13 cellular contexts compared by ENCODE assay signal in the genomic region with DNA sequence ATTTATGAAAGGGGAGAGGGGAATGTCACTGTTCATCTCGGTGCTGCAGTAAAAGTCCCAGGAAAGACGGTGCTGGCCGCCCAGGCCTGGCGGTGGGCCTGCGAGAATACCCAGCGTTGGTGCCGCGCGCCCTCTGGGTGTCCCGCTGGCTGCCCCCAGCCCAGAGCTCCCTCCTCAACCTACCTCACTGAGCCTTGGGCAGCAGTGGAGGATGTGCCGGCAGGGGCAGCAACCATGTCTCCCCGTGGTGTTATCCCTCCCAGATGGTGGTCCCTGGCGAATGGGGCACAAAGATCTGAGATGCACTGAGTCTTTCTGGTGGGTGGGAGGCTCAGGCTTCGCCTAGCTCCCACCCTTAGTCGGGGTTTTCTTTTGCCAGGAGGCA. TPM values are rescaled to one million over a fixed set of nuclear protein-coding genes. Genes with fewer than 3 reads are reported as not detected.
DNase-seq lines count a peak whose midpoint lies in the region; ATAC-seq and TF ChIP-seq lines count a peak whose summit lies in the region.
"Had no signal": no experiment of that assay in that cellular context is flagged by ENCODE, and none has a peak within 500 bp of the region (broad histone marks: within the 10 kb centered on the region; RNA-seq: fewer than 3 reads in every experiment).

No MANE protein-coding gene starts in this region.

- H3K27ac Mint-ChIP-seq in activated T-cell treated with anti-CD3 and anti-CD28 coated beads, Interleukin-2, amount 50 U/mL, for 24 hours, result no peak overlapping the region
- no peak overlapping the region for H3K27ac Mint-ChIP-seq in activated T-helper 17 cell treated with anti-CD3 and anti-CD28 coated beads, Interleukin-2, amount 50 U/mL, for 72 hours

- TF ChIP-seq CTCF in right lobe of liver (IDR thresholded peaks at IDR 0.05), result no peak
- no peak for TF ChIP-seq CTCF in foreskin keratinocyte (conservative IDR thresholded peaks at IDR 0.05)

- peaks cover 67% of the 10 kb centered on the region for H3K27me3 Mint-ChIP-seq in activated T-cell treated with anti-CD3 and anti-CD28 coated beads, Interleukin-2, amount 50 U/mL, for 24 hours
- peaks cover 44% of the 10 kb centered on the region for H3K27me3 Mint-ChIP-seq in activated T-helper 17 cell treated with anti-CD3 and anti-CD28 coated beads, Interleukin-2, amount 50 U/mL, for 72 hours

- TF ChIP-seq POLR2A in right lobe of liver (IDR thresholded peaks at IDR 0.05), result no peak

- ATAC-seq in activated T-helper 17 cell treated with anti-CD3 and anti-CD28 coated beads, Interleukin-2, amount 50 U/mL, for 72 hours (replicated peaks), result peak; percentile 26
- ATAC-seq in right lobe of liver (peak in 3 of 4 donors; percentile 3 to 29 (median 10)), foreskin keratinocyte (no peak)

- no peaks in the 10 kb centered on the region for H3K36me3 Mint-ChIP-seq in activated T-cell treated with anti-CD3 and anti-CD28 coated beads, Interleukin-2, amount 50 U/mL, for 24 hours (ENCODE audit: low read depth)
- H3K36me3 Mint-ChIP-seq in activated T-helper 17 cell treated with anti-CD3 and anti-CD28 coated beads, Interleukin-2, amount 50 U/mL, for 72 hours (ENCODE audit: low read depth), result no peaks in the 10 kb centered on the region

- no peaks in the 10 kb centered on the region for H3K9me3 Mint-ChIP-seq in activated T-cell treated with anti-CD3 and anti-CD28 coated beads, Interleukin-2, amount 50 U/mL, for 24 hours
- no peaks in the 10 kb centered on the region for H3K9me3 Mint-ChIP-seq in activated T-helper 17 cell treated with anti-CD3 and anti-CD28 coated beads, Interleukin-2, amount 50 U/mL, for 72 hours

- no peaks in the 10 kb centered on the region for H3K36me3 ChIP-seq in right lobe of liver
- no peaks in the 10 kb centered on the region for H3K36me3 ChIP-seq in subcutaneous abdominal adipose tissue (ENCODE audit: control insufficient read depth in 5 of 5, insufficient read depth in 5 of 5, low read length in 5 of 5)

- DNase-seq in activated T-cell treated with anti-CD3 and anti-CD28 coated beads, Interleukin-2, amount 50 U/mL, for 24 hours, result peak; percentile 44
- DNase-seq in activated T-cell treated with anti-CD3 and anti-CD28 coated beads for 4 hours, result no peak
- DNase-seq in right lobe of liver, result no peak
- DNase-seq in SKM-1 treated with dmso at 0.1 percent for 144 hours (lab: John Stamatoyannopoulos, UW; ENCODE audit: unreplicated experiment), result no peak
- DNase-seq in foreskin keratinocyte, result no peak
- DNase-seq in HuH-7 (ENCODE audit: low spot score), result no peak
- DNase-seq: effector CD8-positive, alpha-beta T cell; kidney glomerular epithelial cell; NCI-H1436 treated with DMSO at 0.1 percent for 48 hours; SHP77 had no signal

- peak overlapping the region in 1 of 5 donors; percentile 66 for H3K9ac ChIP-seq in subcutaneous abdominal adipose tissue (ENCODE audit: low read length in 5 of 5)

- intact Hi-C loops in right lobe of liver (cut with DNase I), result no loop called here

- 81% methylated on average over 2 of the region's 15 CpGs for WGBS in right lobe of liver (ENCODE audit: insufficient coverage, low coverage, low lambda C conversion rate, missing lambda C conversion rate)

- H3K27me3 ChIP-seq in right lobe of liver (no peaks in the 10 kb centered on the region), subcutaneous abdominal adipose tissue (ENCODE audit: control insufficient read depth in 5 of 5, insufficient read depth in 4 of 5, low read length in 5 of 5) (peaks cover 52 to 73% (median 63%) of the 10 kb centered on the region in 5 donors), foreskin keratinocyte (peaks cover 81% of the 10 kb centered on the region)

- H3K4me3 Mint-ChIP-seq in activated T-cell treated with anti-CD3 and anti-CD28 coated beads, Interleukin-2, amount 50 U/mL, for 24 hours, result peak overlapping the region; percentile 81
- H3K4me3 Mint-ChIP-seq in activated T-helper 17 cell treated with anti-CD3 and anti-CD28 coated beads, Interleukin-2, amount 50 U/mL, for 72 hours, result peak overlapping the region; percentile 96

- no peaks in the 10 kb centered on the region for H3K9me3 ChIP-seq in right lobe of liver
- H3K9me3 ChIP-seq in subcutaneous abdominal adipose tissue (ENCODE audit: control insufficient read depth in 5 of 5, low read length in 5 of 5), result no peaks in the 10 kb centered on the region

- H3K4me1 ChIP-seq in right lobe of liver (peaks cover 0 to 10% (median 0%) of the 10 kb centered on the region in 4 donors), subcutaneous abdominal adipose tissue (ENCODE audit: control insufficient read depth in 5 of 5, insufficient read depth in 5 of 5, low read length in 5 of 5) (peaks cover 0 to 24% (median 20%) of the 10 kb centered on the region in 5 donors), foreskin keratinocyte (no peaks in the 10 kb centered on the region)

- peaks cover 31% of the 10 kb centered on the region for H3K4me1 Mint-ChIP-seq in activated T-cell treated with anti-CD3 and anti-CD28 coated beads, Interleukin-2, amount 50 U/mL, for 24 hours (ENCODE audit: low read depth)
- H3K4me1 Mint-ChIP-seq in activated T-helper 17 cell treated with anti-CD3 and anti-CD28 coated beads, Interleukin-2, amount 50 U/mL, for 72 hours, result peaks cover 16% of the 10 kb centered on the region

- H3K4me3 ChIP-seq in right lobe of liver, result peak overlapping the region; percentile 56 to 72 (median 66)
- H3K4me3 ChIP-seq in subcutaneous abdominal adipose tissue (ENCODE audit: low read depth in 1 of 5, low read length in 5 of 5), result peak overlapping the region in 4 of 5 donors; percentile 48 to 78 (median 72)

- H3K27ac ChIP-seq in right lobe of liver, result no peak overlapping the region
- no peak overlapping the region for H3K27ac ChIP-seq in subcutaneous abdominal adipose tissue (ENCODE audit: low read depth, low read length)
- H3K27ac ChIP-seq in foreskin keratinocyte, result no peak overlapping the region

RNA-seq across cellular contexts. Expression of a gene that starts 9.4 kb away (rescaled TPM):
- total RNA-seq in activated T-helper 17 cell treated with anti-CD3 and anti-CD28 coated beads, Interleukin-2, amount 50 U/mL, for 72 hours, result not detected
- under 1 TPM; 0.12 to 0.60 (median 0.27) TPM for total RNA-seq in right lobe of liver
- total RNA-seq in foreskin keratinocyte, result not detected in 2 replicates
- not detected in 2 replicates for polyA plus RNA-seq in foreskin keratinocyte
- total RNA-seq: ureter had no signal

RNA-seq across cellular contexts. Expression of a gene that starts 59.9 kb away (rescaled TPM):
- total RNA-seq in activated T-helper 17 cell treated with anti-CD3 and anti-CD28 coated beads, Interleukin-2, amount 50 U/mL, for 72 hours, result under 1 TPM; 0.45 to 0.71 TPM
- total RNA-seq in right lobe of liver (1 to 10 TPM in 1 of 6 experiments, under 1 TPM in 5; 0.22 to 1.1 (median 0.57) TPM), foreskin keratinocyte (0.27 and 0.32 TPM in 2 replicates)
- 0.26 and 0.37 TPM in 2 replicates for polyA plus RNA-seq in foreskin keratinocyte
